ENCODE assay signal across 20 cellular contexts in genomic region chr3:171776411-171776810, GRCh38. TPM values are rescaled to one million over a fixed set of nuclear protein-coding genes. Genes with fewer than 3 reads are reported as not detected.
DNase-seq lines count a peak whose midpoint lies in the region; ATAC-seq lines count a peak whose summit lies in the region.
"Had no signal": no experiment of that assay in that cellular context is flagged by ENCODE, and none has a peak within 500 bp of the region (broad histone marks: within the 10 kb centered on the region; RNA-seq: fewer than 3 reads in every experiment).

No MANE protein-coding gene starts in this region.

- DNase-seq in NCI-H1436 (lab: John Stamatoyannopoulos, UW) (peak; percentile 63), NCI-H1436 treated with DMSO at 0.1 percent for 48 hours (lab: John Stamatoyannopoulos, UW) (no peak), SK-MEL-5 (ENCODE audit: low read depth, low spot score) (peak; percentile 98), hippocampal formation (lab: John Stamatoyannopoulos, UW) (peak; percentile 33 to 88), NCI-H226 (no peak)
- DNase-seq: activated CD4-positive, alpha-beta T cell treated with anti-CD3 and anti-CD28 coated beads for 48 hours; activated naive CD8-positive, alpha-beta T cell treated with anti-CD3 and anti-CD28 coated beads, Interleukin-2, amount 10 ng/mL, durations not matched to agents 7 days and 5 days; activated T-cell treated with anti-CD3 and anti-CD28 coated beads, Interleukin-2, amount 50 U/mL, for 24 hours; CD4-positive, CD25-positive, alpha-beta regulatory T cell; EL; erythroblast; heart right ventricle; kidney glomerular epithelial cell; MM.1S; naive B cell; NCI-H446; trophoblast cell had no signal

- peak overlapping the region; percentile 92 for H3K27ac ChIP-seq in temporal lobe (ENCODE audit: low read depth, low read length)

- ATAC-seq in GM21786 (IDR thresholded peaks at IDR 0.05; ENCODE audit: unreplicated experiment) (no peak), HG03342 (IDR thresholded peaks at IDR 0.05; ENCODE audit: unreplicated experiment) (no peak)
- ATAC-seq: heart right ventricle had no signal

- in situ Hi-C loops in SK-MEL-5 (cut with HindIII; ENCODE audit: low pct_unique_long_range_greater_than_20kb, low sequenced_read_pairs) = no loop called here

RNA-seq across cellular contexts. Expression of gene PLD1, which starts 33.9 kb away (rescaled TPM):
- total RNA-seq in SK-MEL-5 (2014; rRNA removed; shearing (Covaris generic)) = 87.7 and 92.2 TPM in 2 replicates
- 45.2 and 60.4 TPM in 2 replicates for polyA plus RNA-seq in SK-MEL-5 (2015; cell fraction: cytosol; rRNA removed)
- 85.3 and 118 TPM in 2 replicates for polyA plus RNA-seq in SK-MEL-5 (2015; cell fraction: nucleus; rRNA removed)
- total RNA-seq in temporal lobe = 3.9 TPM

Comparison
In these comparisons a context has a peak if more than half of its experiments do, and no peak if none do; other contexts are left out.
1. DNase-seq: peak in NCI-H1436 (single experiment), SK-MEL-5 (single experiment) and hippocampal formation (2 of 2); none in NCI-H1436 treated with DMSO at 0.1 percent for 48 hours (single experiment) and NCI-H226 (single experiment).
2. RNA of gene PLD1, which starts 33.9 kb away (total RNA-seq): 87.7 to 92.2 TPM in SK-MEL-5; 3.9 TPM in temporal lobe (single experiment); every median in the first group is over 10 times any median in the second.